In genomic region chr11:64099436-64099835, GRCh38 we compare ENCODE assay signal across 23 cellular contexts.
"Had no signal": no experiment of that assay in that cellular context is flagged by ENCODE, and none has a peak within 500 bp of the region (broad histone marks: within the 10 kb centered on the region; RNA-seq: fewer than 3 reads in every experiment).

No MANE protein-coding gene starts in this region.

- DNase-seq: cortex of kidney; effector memory CD4-positive, alpha-beta T cell; gastrocnemius medialis; immature natural killer cell; left cardiac atrium; left ventricle myocardium inferior; lower lobe of right lung; natural killer cell; nucleus accumbens; ovary; stimulated activated CD4-positive, alpha-beta T cell treated with anti-CD3 and anti-CD28 coated beads, Interleukin-4, amount 100 ng/mL, for 1 hour; stimulated activated CD8-positive, alpha-beta memory T cell treated with anti-CD3 and anti-CD28 coated beads, Interleukin-4, amount 100 ng/mL, for 48 hours; stimulated activated naive CD8-positive, alpha-beta T cell treated with anti-CD3 and anti-CD28 coated beads, Interleukin-15, Interleukin-2, amounts not matched to agents 100 U/mL and 50 U/mL, for 24 hours; testis; upper lobe of right lung had no signal

- H3K4me3 ChIP-seq: esophagus muscularis mucosa, gastrocnemius medialis, left ventricle myocardium inferior, lower lobe of right lung, ovary, right atrium auricular region, smooth muscle cell, testis, tibial nerve, upper lobe of right lung had no signal

- H3K36me3 Mint-ChIP-seq: immature natural killer cell; mesothelial cell of epicardium; natural killer cell; stimulated activated effector memory CD8-positive, alpha-beta T cell treated with anti-CD3 and anti-CD28 coated beads, Interleukin-12 subunit alpha, Interleukin-12 subunit beta, amount 100 ng/mL, for 72 hours had no signal

- H3K4me3 Mint-ChIP-seq: immature natural killer cell; memory B cell; mesothelial cell of epicardium; natural killer cell; stimulated activated effector memory CD8-positive, alpha-beta T cell treated with anti-CD3 and anti-CD28 coated beads, Interleukin-12 subunit alpha, Interleukin-12 subunit beta, amount 100 ng/mL, for 72 hours had no signal

- H3K9me3 ChIP-seq: esophagus muscularis mucosa, gastrocnemius medialis, left ventricle myocardium inferior, lower lobe of right lung, ovary, right atrium auricular region, testis, tibial nerve, upper lobe of right lung had no signal

- H3K27ac Mint-ChIP-seq: memory B cell; mesothelial cell of epicardium; natural killer cell; stimulated activated effector memory CD8-positive, alpha-beta T cell treated with anti-CD3 and anti-CD28 coated beads, Interleukin-12 subunit alpha, Interleukin-12 subunit beta, amount 100 ng/mL, for 72 hours had no signal

- H3K27ac ChIP-seq: epithelial cell of prostate, gastrocnemius medialis, left ventricle myocardium inferior, lower lobe of right lung, ovary, right atrium auricular region, testis, upper lobe of right lung had no signal

- H3K9me3 Mint-ChIP-seq: immature natural killer cell; memory B cell; mesothelial cell of epicardium; natural killer cell; stimulated activated effector memory CD8-positive, alpha-beta T cell treated with anti-CD3 and anti-CD28 coated beads, Interleukin-12 subunit alpha, Interleukin-12 subunit beta, amount 100 ng/mL, for 72 hours had no signal

- H3K27me3 ChIP-seq: esophagus muscularis mucosa, gastrocnemius medialis, ovary, right atrium auricular region, testis, tibial nerve, upper lobe of right lung had no signal

- ATAC-seq: gastrocnemius medialis; left cardiac atrium; lower lobe of right lung; natural killer cell; stimulated activated effector memory CD8-positive, alpha-beta T cell treated with anti-CD3 and anti-CD28 coated beads, Interleukin-12 subunit alpha, Interleukin-12 subunit beta, amount 100 ng/mL, for 72 hours; stimulated activated naive CD8-positive, alpha-beta T cell treated with anti-CD3 and anti-CD28 coated beads, Interleukin-15, Interleukin-2, amounts not matched to agents 100 U/mL and 50 U/mL, for 24 hours; upper lobe of right lung had no signal

- H3K4me1 Mint-ChIP-seq: immature natural killer cell; natural killer cell; stimulated activated effector memory CD8-positive, alpha-beta T cell treated with anti-CD3 and anti-CD28 coated beads, Interleukin-12 subunit alpha, Interleukin-12 subunit beta, amount 100 ng/mL, for 72 hours had no signal
